In the genomic region with DNA sequence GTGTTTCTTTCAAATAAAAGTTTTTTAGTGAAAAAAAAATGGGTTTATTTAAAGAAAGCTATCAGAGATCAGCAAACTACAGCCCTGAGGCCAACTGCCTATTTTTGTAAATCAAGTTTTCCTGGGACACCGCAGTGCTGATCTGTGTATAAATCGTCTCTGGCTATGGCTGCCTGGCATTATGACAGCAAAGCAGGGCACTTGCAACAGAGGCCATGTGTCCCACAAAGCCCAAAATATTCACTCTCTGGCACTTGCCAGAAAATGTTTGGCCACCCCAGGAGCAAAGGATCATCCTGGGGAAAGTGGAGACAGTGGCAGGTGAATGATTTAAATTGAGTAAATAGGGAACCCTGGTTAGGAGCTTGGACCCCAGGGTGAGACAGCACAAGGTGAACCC, we compare ENCODE assay signal across 22 cellular contexts.
"Had no signal": no experiment of that assay in that cellular context is flagged by ENCODE, and none has a peak within 500 bp of the region (broad histone marks: within the 10 kb centered on the region; RNA-seq: fewer than 3 reads in every experiment).

No MANE protein-coding gene starts in this region.

- FAIRE-seq: K562 had no signal

- H3K4me3 ChIP-seq: K562 had no signal

- H3K27ac ChIP-seq: HL-60, KMS-11, RWPE1 had no signal

- ATAC-seq: K562 had no signal

- H3K4me2 ChIP-seq: KMS-11, SK-N-SH had no signal

- H3K9ac ChIP-seq: KMS-11, SK-N-SH had no signal

- H3K9me3 ChIP-seq: SK-N-SH had no signal

- H3K36me3 Mint-ChIP-seq: IgD-negative memory B cell had no signal

- H3K9me3 Mint-ChIP-seq: IgD-negative memory B cell had no signal

- H3K4me3 Mint-ChIP-seq: IgD-negative memory B cell had no signal

- DNase-seq: Kasumi-1, MM.1S, NCI-H1092 treated with DMSO at 0.1 percent for 48 hours, NCI-H1436, NCI-H187, NCI-H2029, NCI-H2081 treated with DMSO at 0.1 percent for 48 hours, NCI-H2171, NCI-H226, NCI-H446, NCI-H510A, NCI-H524 treated with DMSO at 0.1 percent for 48 hours, NCI-H69, NCI-H774, SHP77, SK-N-SH, SW 1271 had no signal

- H3K27ac Mint-ChIP-seq: IgD-negative memory B cell had no signal
